23 cellular contexts compared by ENCODE assay signal in genomic region chr16:26071383-26071782, GRCh38.
DNase-seq lines count a peak whose midpoint lies in the region; ATAC-seq, FAIRE-seq and TF ChIP-seq lines count a peak whose summit lies in the region.
"Had no signal": no experiment of that assay in that cellular context is flagged by ENCODE, and none has a peak within 500 bp of the region (broad histone marks: within the 10 kb centered on the region; RNA-seq: fewer than 3 reads in every experiment).

No MANE protein-coding gene starts in this region.

- H3K4me3 ChIP-seq in GM23338: no peak overlapping the region
- peak overlapping the region in 1 of 4 experiments; percentile 29; a peak in 1 of 8 replicates for H3K4me3 ChIP-seq in H1 (ENCODE audit: extremely low read depth in 1 of 4, insufficient read depth in 2 of 4, low read depth in 3 of 4, low read length in 4 of 4)
- H3K4me3 ChIP-seq in mesodermal cell (ENCODE audit: extremely low read depth, insufficient read depth, low read length, poor library complexity, severe bottlenecking): no peak overlapping the region
- H3K4me3 ChIP-seq in stomach smooth muscle (ENCODE audit: low read length in 2 of 2): no peak overlapping the region
- H3K4me3 ChIP-seq: A549, HAP-1 had no signal

- no peak overlapping the region for H4K91ac ChIP-seq in H1 (replicated peaks; ENCODE audit: insufficient read length, low read length)

- CTCF ChIA-PET in H1 (lab: Charles Lee; ENCODE audit: partially characterized antibody): no interaction called here

- H3K4me1 Mint-ChIP-seq in GM23338: peaks cover 12% of the 10 kb centered on the region
- H3K4me1 Mint-ChIP-seq: CD4-positive, alpha-beta memory T cell had no signal

- no peaks in the 10 kb centered on the region for H3K36me3 ChIP-seq in GM23338 (ENCODE audit: insufficient read depth)
- no peaks in the 10 kb centered on the region for H3K36me3 ChIP-seq in H1 (ENCODE audit: control insufficient read depth in 2 of 4, insufficient read depth in 4 of 4, low read length in 3 of 4)
- no peaks in the 10 kb centered on the region for H3K36me3 ChIP-seq in mesodermal cell (ENCODE audit: control insufficient read depth, insufficient read depth, low read length)
- H3K36me3 ChIP-seq in stomach smooth muscle (ENCODE audit: control insufficient read depth in 2 of 2, insufficient read depth in 2 of 2, low read length in 2 of 2): no peaks in the 10 kb centered on the region
- H3K36me3 ChIP-seq: BE2C, HAP-1 had no signal

- ATAC-seq in GM23338: no peak
- ATAC-seq: A549, SK-N-SH treated with all-trans-retinoic acid at 6 μM for 48 hours had no signal

- H3K9ac ChIP-seq in H1 (replicated peaks in 1 of 4; ENCODE audit: extremely low read depth in 1 of 4, low read depth in 3 of 4, low read length in 3 of 4): no peak overlapping the region
- H3K9ac ChIP-seq in stomach smooth muscle (ENCODE audit: low read length in 2 of 2): no peak overlapping the region

- WGBS in H1 (ENCODE audit: extremely low coverage in 1 of 2, insufficient coverage in 1 of 2, insufficient read length in 1 of 2, insufficient replicate concordance in 2 of 2, low coverage in 1 of 2, low lambda C conversion rate in 2 of 2, missing lambda C conversion rate in 1 of 2), 2 experiments: 91% methylated on average over 3 of the region's 3 CpGs; no CpG with 5 or more reads in 1 of the 2 experiments
- 75 to 100% methylated on average over 2 of the region's 3 CpGs for WGBS in mesodermal cell (ENCODE audit: insufficient coverage in 2 of 2), 2 experiments

- H2BK12ac ChIP-seq in H1 (ENCODE audit: low read depth, low read length): peak overlapping the region; percentile 52; the same call in 1 of the 2 replicates

- H3K27ac ChIP-seq in GM23338 (ENCODE audit: low read depth) (no peak overlapping the region), H1 (ENCODE audit: low read depth, low read length) (peak overlapping the region; percentile 34; the same call in 1 of the 2 replicates), mesodermal cell (ENCODE audit: low read depth, low read length, severe bottlenecking) (peak overlapping the region; percentile 72), stomach smooth muscle (ENCODE audit: low read length) (peak overlapping the region; percentile 18)
- H3K27ac ChIP-seq: A549 had no signal

- FAIRE-seq in H1 (lab: Jason Lieb, UNC): no peak
- FAIRE-seq: A549, GM12891 had no signal

- H3K9me3 ChIP-seq in H1 (ENCODE audit: insufficient read depth in 2 of 2, low read depth in 1 of 2, low read length in 1 of 2): no peaks in the 10 kb centered on the region
- no peaks in the 10 kb centered on the region for H3K9me3 ChIP-seq in mesodermal cell (ENCODE audit: control insufficient read depth, low read length)
- no peaks in the 10 kb centered on the region for H3K9me3 ChIP-seq in stomach smooth muscle (ENCODE audit: control insufficient read depth in 2 of 2, low read length in 2 of 2)
- H3K9me3 ChIP-seq: A549, BE2C, Caco-2, HAP-1 had no signal

- no peak for TF ChIP-seq EP300 in H1 (IDR thresholded peaks at IDR 0.05; ENCODE audit: borderline replicate concordance in 1 of 2, low read depth in 2 of 2, low read length in 2 of 2)

- H3K4ac ChIP-seq in H1 (replicated peaks; ENCODE audit: insufficient read length, low read depth, low read length): no peak overlapping the region

- no peak overlapping the region for H2AK5ac ChIP-seq in H1 (ENCODE audit: low read depth, low read length)

- no peak for TF ChIP-seq RAD21 in H1 (IDR thresholded peaks at IDR 0.05 in 1 of 2, conservative IDR thresholded peaks at IDR 0.05 in 1 of 2; ENCODE audit: low read depth in 2 of 2, low read length in 2 of 2)

- H2AFZ ChIP-seq in GM23338: no peak overlapping the region
- no peak overlapping the region for H2AFZ ChIP-seq in H1 (ENCODE audit: low read length)

- H3K27me3 ChIP-seq in GM23338 (ENCODE audit: insufficient read depth): no peaks in the 10 kb centered on the region
- no peaks in the 10 kb centered on the region for H3K27me3 ChIP-seq in H1 (replicated peaks in 1 of 4; ENCODE audit: control insufficient read depth in 3 of 4, extremely low read depth in 1 of 4, insufficient read depth in 3 of 4, low read length in 3 of 4)
- H3K27me3 ChIP-seq in stomach smooth muscle (ENCODE audit: control insufficient read depth in 1 of 2, insufficient read depth in 2 of 2, low read length in 2 of 2): no peaks in the 10 kb centered on the region
- H3K27me3 ChIP-seq: BE2C had no signal

- H4K20me1 ChIP-seq in GM23338 (replicated peaks; ENCODE audit: insufficient read depth): no peaks in the 10 kb centered on the region
- no peaks in the 10 kb centered on the region for H4K20me1 ChIP-seq in H1 (replicated peaks in 1 of 2; ENCODE audit: control insufficient read depth in 1 of 2, insufficient read depth in 2 of 2, low read length in 2 of 2)

- H3F3A ChIP-seq in GM23338 (replicated peaks; ENCODE audit: low read depth): no peaks in the 10 kb centered on the region

- H3K23me2 ChIP-seq in H1 (ENCODE audit: low read depth, low read length): no peaks in the 10 kb centered on the region

- no peak for DNase-seq in GM23338 (ENCODE audit: low spot score)
- DNase-seq in H1 (ENCODE audit: low read depth in 1 of 2, low spot score in 2 of 2): no peak
- no peak for DNase-seq in kidney tubule cell (ENCODE audit: low spot score)
- no peak for DNase-seq in RPMI8226
- DNase-seq in stimulated activated CD4-positive, alpha-beta T cell treated with anti-CD3 and anti-CD28 coated beads, Interleukin-2, amount 100 ng/mL, for 24 hours: no peak
- DNase-seq: BE2C; Caco-2; CD4-positive, alpha-beta memory T cell; KG1; NCI-H1105; NCI-H146; NCI-H2029; NCI-H226; NCI-H524; NCI-H774; NK-92 treated with Interleukin-12 subunit alpha and Interleukin-12 subunit beta, amount 100 ng/mL, for 24 hours; SIG-M5 had no signal

- no peak overlapping the region for H3K56ac ChIP-seq in H1 (replicated peaks; ENCODE audit: insufficient read length, low read depth, low read length)

- H3K9me3 Mint-ChIP-seq in GM23338: peaks cover 74% of the 10 kb centered on the region

- no peak overlapping the region; the same call in 2 of the 3 replicates for H3K4me3 Mint-ChIP-seq in GM23338
- H3K4me3 Mint-ChIP-seq: CD4-positive, alpha-beta memory T cell had no signal

- peaks cover 16% of the 10 kb centered on the region; the same call in 2 of the 3 replicates for H3K36me3 Mint-ChIP-seq in GM23338 (ENCODE audit: low read depth)
- H3K36me3 Mint-ChIP-seq: CD4-positive, alpha-beta memory T cell had no signal

- TF ChIP-seq CTCF in GM23338 (conservative IDR thresholded peaks at IDR 0.05; ENCODE audit: low read depth in 2 of 2): no peak
- TF ChIP-seq CTCF in H1 (IDR thresholded peaks at IDR 0.05; ENCODE audit: control extremely low read depth in 1 of 3, insufficient read depth in 1 of 3, low read depth in 1 of 3, low read length in 3 of 3): no peak

- H3K18ac ChIP-seq in H1 (ENCODE audit: extremely low read depth, low read length): no peak overlapping the region

- no peaks in the 10 kb centered on the region for H3K79me1 ChIP-seq in H1 (ENCODE audit: low read depth, low read length)

- H3K4me1 ChIP-seq in GM23338 (ENCODE audit: insufficient read depth): peaks cover 14% of the 10 kb centered on the region
- peaks cover 0 to 15% (median 14%) of the 10 kb centered on the region in 4 experiments; a peak in 4 of 7 replicates for H3K4me1 ChIP-seq in H1 (replicated peaks in 1 of 4; ENCODE audit: control insufficient read depth in 3 of 4, insufficient read depth in 4 of 4, low read length in 3 of 4)
- H3K4me1 ChIP-seq in mesodermal cell (ENCODE audit: control insufficient read depth, insufficient read depth, low read length, poor library complexity, severe bottlenecking): no peaks in the 10 kb centered on the region
- peaks cover 3% of the 10 kb centered on the region for H3K4me1 ChIP-seq in stomach smooth muscle (ENCODE audit: control insufficient read depth, insufficient read depth, low read length)
- H3K4me1 ChIP-seq: A549, BE2C, Caco-2, HAP-1 had no signal

- no peak overlapping the region for H2BK15ac ChIP-seq in H1 (ENCODE audit: low read length)

- H3K79me2 ChIP-seq in GM23338 (replicated peaks; ENCODE audit: insufficient read depth) (no peaks in the 10 kb centered on the region), H1 (ENCODE audit: control insufficient read depth in 1 of 2, insufficient read depth in 2 of 2, low read length in 2 of 2) (no peaks in the 10 kb centered on the region)

- no peak overlapping the region for H3K27ac Mint-ChIP-seq in GM23338

- POLR2A ChIA-PET in H1 (lab: Charles Lee; ENCODE audit: partially characterized antibody): no interaction called here

- TF ChIP-seq POLR2A in H1 (IDR thresholded peaks at IDR 0.05; ENCODE audit: control extremely low read depth in 1 of 2, low read depth in 2 of 2, low read length in 2 of 2): no peak

- peak overlapping the region; percentile 26; the same call in 1 of the 2 replicates for H2BK5ac ChIP-seq in H1 (ENCODE audit: low read depth, low read length)

- H4K5ac ChIP-seq in H1 (ENCODE audit: insufficient read length, low read depth, low read length): no peak overlapping the region

- no peaks in the 10 kb centered on the region for H3K9me2 ChIP-seq in GM23338 (ENCODE audit: insufficient read depth)

- no peak overlapping the region for H2BK120ac ChIP-seq in H1 (replicated peaks; ENCODE audit: low read depth, low read length)

- H4K8ac ChIP-seq in H1 (ENCODE audit: extremely low read depth, insufficient read depth, low read length): no peak overlapping the region

- peak overlapping the region; percentile 14; the same call in 1 of the 2 replicates for H3K4me2 ChIP-seq in GM23338
- H3K4me2 ChIP-seq in H1 (ENCODE audit: insufficient read depth in 1 of 2, low read depth in 2 of 2, low read length in 2 of 2): peak overlapping the region; percentile 45 to 55
- H3K4me2 ChIP-seq: A549 had no signal

- H3K14ac ChIP-seq in H1 (ENCODE audit: insufficient read length): no peak overlapping the region

- no peak overlapping the region for H3K23ac ChIP-seq in H1 (ENCODE audit: insufficient read length)

- H2BK20ac ChIP-seq in H1 (ENCODE audit: low read length): 0 out of 2 replicates have a peak overlapping the region, but pooled peaks have one; percentile 0

- no peaks in the 10 kb centered on the region for H3K27me3 Mint-ChIP-seq in GM23338 (ENCODE audit: insufficient read depth, low read depth, poor library complexity)

TF ChIP-seq in GM23338, 12 proteins besides CTCF, POLR2A, EP300 and RAD21 (continues in another document):
- TF ChIP-seq CREB1 (CRISPR knock-in tag; IDR thresholded peaks at IDR 0.05; ENCODE audit: low read depth) (no peak), POLR2AphosphoS5 (IDR thresholded peaks at IDR 0.05; ENCODE audit: low read depth) (no peak)

TF ChIP-seq in H1, 55 proteins besides CTCF, POLR2A, EP300 and RAD21 (continues in another document):
- no peak for TF ChIP-seq TAF1 (IDR thresholded peaks at IDR 0.05; ENCODE audit: low read depth, low read length)
- TF ChIP-seq, protein P1, sequence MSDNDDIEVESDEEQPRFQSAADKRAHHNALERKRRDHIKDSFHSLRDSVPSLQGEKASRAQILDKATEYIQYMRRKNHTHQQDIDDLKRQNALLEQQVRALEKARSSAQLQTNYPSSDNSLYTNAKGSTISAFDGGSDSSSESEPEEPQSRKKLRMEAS (IDR thresholded peaks at IDR 0.05): no peak
